ENCODE assay signal across 10 cellular contexts in genomic region chr16:4410335-4411075, GRCh38. TPM values are rescaled to one million over a fixed set of nuclear protein-coding genes. Genes with fewer than 3 reads are reported as not detected.
DNase-seq lines count a peak whose midpoint lies in the region; TF ChIP-seq lines count a peak whose summit lies in the region.
"Had no signal": no experiment of that assay in that cellular context is flagged by ENCODE, and none has a peak within 500 bp of the region (broad histone marks: within the 10 kb centered on the region; RNA-seq: fewer than 3 reads in every experiment).

No MANE protein-coding gene starts in this region.

- H3K4me1 Mint-ChIP-seq in endodermal cell: no peaks in the 10 kb centered on the region

- H3K27ac ChIP-seq in endodermal cell (ENCODE audit: low read depth, low read length): no peak overlapping the region

- peak; percentile 23 for DNase-seq in DMS79 treated with DMSO at 0.1 percent for 48 hours (lab: John Stamatoyannopoulos, UW)
- DNase-seq in NCI-H748 treated with DMSO at 0.1 percent for 48 hours (lab: John Stamatoyannopoulos, UW): peak; percentile 5
- DNase-seq in dermis blood vessel endothelial cell: peak; percentile 81
- DNase-seq in nucleus accumbens (lab: John Stamatoyannopoulos, UW): peak in 45 of 56 donors; percentile 10 to 85 (median 53)
- no peak for DNase-seq in endodermal cell
- DNase-seq in lower leg skin (ENCODE audit: low spot score in 2 of 2): no peak
- no peak for DNase-seq in stimulated activated CD4-positive, alpha-beta T cell treated with anti-CD3 and anti-CD28 coated beads, Interleukin-15, amount 100 ng/mL, for 24 hours
- no peak for DNase-seq in NCI-H1930 (lab: John Stamatoyannopoulos, UW)
- DNase-seq: islet precursor cell; stimulated activated naive CD4-positive, alpha-beta T cell had no signal

- peaks cover 6% of the 10 kb centered on the region for H3K36me3 ChIP-seq in endodermal cell (ENCODE audit: control insufficient read depth, insufficient read depth, low read length)

- intact Hi-C loops in lower leg skin (cut with DNase I; ENCODE audit: low total_unique reads): no loop called here

- H3K4me1 ChIP-seq in endodermal cell (ENCODE audit: control insufficient read depth, insufficient read depth, low read length): no peaks in the 10 kb centered on the region

- TF ChIP-seq CTCF in endodermal cell (conservative IDR thresholded peaks at IDR 0.05): no peak
- TF ChIP-seq CTCF in lower leg skin (IDR thresholded peaks at IDR 0.05): no peak

- WGBS in endodermal cell (ENCODE audit: insufficient coverage in 1 of 2, insufficient read length in 1 of 2), 2 experiments: 91 to 95% methylated on average over 15 of the region's 15 CpGs
- WGBS in lower leg skin, 2 donors: 74% methylated on average over 15 of the region's 15 CpGs

- H3K27me3 Mint-ChIP-seq in endodermal cell (ENCODE audit: insufficient read depth): no peaks in the 10 kb centered on the region

- H3K36me3 Mint-ChIP-seq in endodermal cell (ENCODE audit: low read depth): peaks cover 2% of the 10 kb centered on the region

- H3K27me3 ChIP-seq in endodermal cell (ENCODE audit: control insufficient read depth, insufficient read depth, low read length, poor library complexity, severe bottlenecking): no peaks in the 10 kb centered on the region

- H3K4me3 ChIP-seq in endodermal cell (ENCODE audit: low read length): no peak overlapping the region
- H3K4me3 ChIP-seq in lower leg skin (ENCODE audit: low read depth, poor library complexity, severe bottlenecking): no peak overlapping the region

- H3K27ac Mint-ChIP-seq in endodermal cell: no peak overlapping the region

- H3K9me3 ChIP-seq in endodermal cell (ENCODE audit: control insufficient read depth, low read length): no peaks in the 10 kb centered on the region

- no peak for TF ChIP-seq POLR2A in lower leg skin (IDR thresholded peaks at IDR 0.05)

- H3K9ac ChIP-seq in endodermal cell (ENCODE audit: extremely low read depth, low read length, poor library complexity, severe bottlenecking): no peak overlapping the region

- no peaks in the 10 kb centered on the region for H3K9me3 Mint-ChIP-seq in endodermal cell

- no peak overlapping the region for H3K4me3 Mint-ChIP-seq in endodermal cell

RNA-seq across cellular contexts. Expression of gene CORO7, which starts 5.9 kb away (rescaled TPM):
- total RNA-seq in dermis blood vessel endothelial cell (44.9 and 58.0 TPM in 2 replicates), endodermal cell (10 to 100 TPM; 32.5 to 37.5 TPM), lower leg skin (10 to 100 TPM; 18.4 to 39.0 (median 22.7) TPM)
- polyA plus RNA-seq in endodermal cell (2013, experiment 1 of 2): 17.2 TPM
- polyA plus RNA-seq in endodermal cell (2013, experiment 2 of 2): 18.4 TPM

RNA-seq across cellular contexts. Expression of gene DNAJA3, which starts 15.2 kb away (rescaled TPM):
- total RNA-seq in dermis blood vessel endothelial cell (41.0 and 58.9 TPM in 2 replicates), endodermal cell (10 to 100 TPM; 37.4 to 38.5 TPM), lower leg skin (10 to 100 TPM; 37.4 to 44.1 (median 40.8) TPM)
- 33.2 TPM for polyA plus RNA-seq in endodermal cell (2013, experiment 1 of 2)
- polyA plus RNA-seq in endodermal cell (2013, experiment 2 of 2): 35.2 TPM

RNA-seq across cellular contexts. Expression of gene VASN, which starts 38.9 kb away (rescaled TPM):
- total RNA-seq in dermis blood vessel endothelial cell (1.9 and 2.2 TPM in 2 replicates), endodermal cell (10 to 100 TPM; 10.4 to 12.1 TPM), lower leg skin (10 to 100 TPM; 35.6 to 52.8 (median 46.7) TPM)
- 11.5 TPM for polyA plus RNA-seq in endodermal cell (2013, experiment 1 of 2)
- 11.6 TPM for polyA plus RNA-seq in endodermal cell (2013, experiment 2 of 2)

RNA-seq across cellular contexts. Expression of gene PAM16, which starts 59.4 kb away (rescaled TPM):
- total RNA-seq in dermis blood vessel endothelial cell: 11.6 and 15.5 TPM in 2 replicates
- total RNA-seq in endodermal cell: 10 to 100 TPM; 57.7 to 66.2 TPM
- polyA plus RNA-seq in endodermal cell (2013, experiment 1 of 2): 57.2 TPM
- polyA plus RNA-seq in endodermal cell (2013, experiment 2 of 2): 62.4 TPM
- total RNA-seq in lower leg skin: 10 to 100 TPM; 26.2 to 64.5 (median 40.9) TPM

Comparison
In these comparisons a context has a peak if more than half of its experiments do, and no peak if none do; other contexts are left out.
1. DNase-seq: peak in DMS79 treated with DMSO at 0.1 percent for 48 hours (single experiment), NCI-H748 treated with DMSO at 0.1 percent for 48 hours (single experiment), dermis blood vessel endothelial cell (single experiment) and nucleus accumbens (45 of 56); none in endodermal cell (single experiment), lower leg skin (0 of 2), stimulated activated CD4-positive, alpha-beta T cell treated with anti-CD3 and anti-CD28 coated beads, Interleukin-15, amount 100 ng/mL, for 24 hours (single experiment) and NCI-H1930 (0 of 2).